Comparison of ENCODE assay signal across 15 cellular contexts in the genomic region with DNA sequence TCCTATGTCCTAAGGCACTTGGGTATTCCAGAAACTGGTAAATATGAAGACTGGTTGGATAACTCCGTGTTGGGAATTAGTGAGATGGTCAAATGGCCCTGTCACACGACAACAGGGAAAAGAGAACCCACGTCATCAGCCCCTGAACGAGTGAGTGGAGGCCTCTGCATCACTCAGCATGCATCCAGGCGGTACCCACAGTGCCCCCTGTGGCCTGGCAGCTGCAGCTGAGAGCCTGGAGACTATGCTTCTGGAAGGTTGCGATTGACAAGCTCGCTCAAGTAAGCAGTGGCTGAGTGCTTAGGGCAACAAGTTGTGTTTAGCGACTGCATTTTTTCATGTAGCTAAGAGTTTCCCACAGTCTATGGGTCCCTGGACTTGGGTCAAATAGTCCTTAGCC. TPM values are rescaled to one million over a fixed set of nuclear protein-coding genes. Genes with fewer than 3 reads are reported as not detected.
A peak's percentile ranks its signal among the peaks of the same experiment; 100 is the strongest.
DNase-seq lines count a peak whose midpoint lies in the region; ATAC-seq, FAIRE-seq and TF ChIP-seq lines count a peak whose summit lies in the region.
"Had no signal": no experiment of that assay in that cellular context is flagged by ENCODE, and none has a peak within 500 bp of the region (broad histone marks: within the 10 kb centered on the region; RNA-seq: fewer than 3 reads in every experiment).

No MANE protein-coding gene starts in this region.

- intact Hi-C loops in pancreas (cut with DNase I) = no loop called here

- TF ChIP-seq CTCF in GM12875 (IDR thresholded peaks at IDR 0.05; ENCODE audit: borderline replicate concordance, insufficient read depth, low read depth, low read length) = peak; percentile 35
- peak; percentile 27 for TF ChIP-seq CTCF in cardiac fibroblast (IDR thresholded peaks at IDR 0.05; ENCODE audit: low read depth, low read length)
- no peak for TF ChIP-seq CTCF in pancreas (IDR thresholded peaks at IDR 0.05)

- no peaks in the 10 kb centered on the region for H3K9me3 ChIP-seq in mucosa of rectum (ENCODE audit: control insufficient read depth in 2 of 2, low read length in 2 of 2)
- no peaks in the 10 kb centered on the region for H3K9me3 ChIP-seq in pancreas
- H3K9me3 ChIP-seq: esophagus squamous epithelium had no signal

- 70 to 82% methylated on average over 8 of the region's 8 CpGs for WGBS in pancreas, 2 donors

- H3K27me3 ChIP-seq in mucosa of rectum (ENCODE audit: control insufficient read depth in 2 of 2, insufficient read depth in 2 of 2, low read length in 2 of 2) = no peaks in the 10 kb centered on the region
- no peaks in the 10 kb centered on the region for H3K27me3 ChIP-seq in pancreas
- H3K27me3 ChIP-seq: BLaER1 treated with 17β-estradiol and CSF1 and Interleukin-3, amounts not matched to agents 10 nM and 100 nM; esophagus squamous epithelium had no signal

- H3K36me3 ChIP-seq in mucosa of rectum (ENCODE audit: control insufficient read depth in 2 of 2, insufficient read depth in 2 of 2, low read length in 2 of 2) (no peaks in the 10 kb centered on the region), pancreas (no peaks in the 10 kb centered on the region)
- H3K36me3 ChIP-seq: BLaER1 treated with 17β-estradiol and CSF1 and Interleukin-3, amounts not matched to agents 10 nM and 100 nM; esophagus squamous epithelium had no signal

- DNase-seq in 8988T (peak; percentile 33), cardiac fibroblast (ENCODE audit: low read depth in 2 of 2) (no peak), NOMO-1 treated with dmso at 0.1 percent for 144 hours (lab: John Stamatoyannopoulos, UW; ENCODE audit: unreplicated experiment) (no peak), NCI-H510A treated with DMSO at 0.1 percent for 48 hours (lab: John Stamatoyannopoulos, UW) (no peak), globus pallidus (ENCODE audit: low spot score) (no peak), pancreas (no peak)
- DNase-seq: amniotic stem cell, esophagus squamous epithelium, KG1, kidney, occipital lobe had no signal

- ATAC-seq in pancreas = no peak

- H3K27ac ChIP-seq in mucosa of rectum (ENCODE audit: low read depth in 2 of 2, low read length in 2 of 2) = peak overlapping the region; percentile 25 to 49
- no peak overlapping the region for H3K27ac ChIP-seq in pancreas
- H3K27ac ChIP-seq: BLaER1 treated with 17β-estradiol and CSF1 and Interleukin-3, amounts not matched to agents 10 nM and 100 nM; VCaP had no signal

- no peak for FAIRE-seq in pancreas (lab: Jason Lieb, UNC)
- FAIRE-seq: kidney had no signal

- no peak overlapping the region for H3K9ac ChIP-seq in mucosa of rectum (ENCODE audit: low read depth in 1 of 2, low read length in 2 of 2)
- H3K9ac ChIP-seq: BLaER1 treated with 17β-estradiol and CSF1 and Interleukin-3, amounts not matched to agents 10 nM and 100 nM had no signal

- no peak overlapping the region for H3K4me3 ChIP-seq in GM12875 (ENCODE audit: low read depth, low read length)
- no peak overlapping the region for H3K4me3 ChIP-seq in cardiac fibroblast (replicated peaks in 1 of 2; ENCODE audit: low read depth in 2 of 2, low read length in 2 of 2)
- no peak overlapping the region for H3K4me3 ChIP-seq in mucosa of rectum (ENCODE audit: low read length in 2 of 2)
- H3K4me3 ChIP-seq in pancreas = no peak overlapping the region
- H3K4me3 ChIP-seq: BLaER1 treated with 17β-estradiol and CSF1 and Interleukin-3, amounts not matched to agents 10 nM and 100 nM; esophagus squamous epithelium had no signal

- peaks cover 7 to 9% of the 10 kb centered on the region in 2 donors for H3K4me1 ChIP-seq in mucosa of rectum (ENCODE audit: control insufficient read depth in 2 of 2, insufficient read depth in 2 of 2, low read length in 2 of 2)
- no peaks in the 10 kb centered on the region for H3K4me1 ChIP-seq in pancreas

RNA-seq across cellular contexts. Expression of a gene that starts 55.9 kb away (rescaled TPM):
- total RNA-seq in pancreas = 100 to 1,000 TPM in 1 of 6 donors, 10 to 100 TPM in 5; 18.4 to 130 (median 46.9) TPM
- polyA plus RNA-seq in pancreas = 10 to 100 TPM; 37.0 to 46.6 TPM

RNA-seq across cellular contexts. Expression of a gene that starts 56.1 kb away (rescaled TPM):
- total RNA-seq in pancreas = 100 to 1,000 TPM in 2 of 6 donors, 10 to 100 TPM in 4; 20.7 to 167 (median 51.7) TPM
- 10 to 100 TPM; 22.5 to 35.0 TPM for polyA plus RNA-seq in pancreas

Comparison
In these comparisons a context has a peak if more than half of its experiments do, and no peak if none do; other contexts are left out.
1. CTCF ChIP-seq: peak in GM12875 (single experiment) and cardiac fibroblast (single experiment); none in pancreas (0 of 4).
2. H3K27ac ChIP-seq: peak in mucosa of rectum (2 of 2); none in pancreas (0 of 4).